Comparison of ENCODE assay signal across 15 cellular contexts in the genomic region with DNA sequence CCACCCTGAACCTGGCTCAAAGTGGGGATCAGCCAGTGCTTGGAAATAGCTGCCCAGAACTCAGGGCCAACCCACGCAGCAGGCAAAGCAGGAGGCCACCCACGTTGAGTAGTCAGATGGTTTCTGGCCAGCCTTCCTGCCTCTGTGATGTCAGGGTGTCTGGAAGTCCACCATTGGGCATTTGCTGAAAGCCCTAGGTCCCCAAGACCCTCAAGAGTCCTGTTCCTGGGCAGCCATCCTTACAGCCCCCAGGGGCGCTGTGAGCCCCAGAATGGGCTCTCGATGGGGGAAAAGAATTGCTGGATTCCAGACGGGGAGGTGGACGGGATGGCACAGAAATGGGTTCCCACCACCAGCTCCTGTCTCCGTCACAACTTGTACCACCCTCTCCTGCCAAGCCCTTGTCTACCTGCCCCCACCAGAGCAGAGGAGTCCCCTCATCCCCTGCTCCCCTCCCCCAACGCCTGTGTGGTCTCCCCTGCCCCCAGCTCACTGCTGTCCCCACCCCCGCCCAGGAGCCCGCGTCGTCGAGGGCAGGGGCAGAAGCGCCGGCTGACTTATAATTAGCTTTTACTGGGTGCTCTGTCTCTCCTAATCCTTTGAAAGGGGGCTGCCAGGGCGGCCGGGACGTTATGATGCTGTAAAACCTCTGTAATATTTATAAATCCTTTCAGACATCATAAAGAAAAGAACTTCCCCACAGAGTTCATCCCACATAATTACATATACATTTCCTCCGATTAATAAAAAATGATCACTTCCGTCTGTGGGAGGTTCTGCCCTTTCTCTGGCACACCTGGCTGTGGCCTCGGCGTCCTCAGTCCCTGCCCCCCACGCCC. TPM values are rescaled to one million over a fixed set of nuclear protein-coding genes. Genes with fewer than 3 reads are reported as not detected.
DNase-seq lines count a peak whose midpoint lies in the region; FAIRE-seq and TF ChIP-seq lines count a peak whose summit lies in the region.
"Had no signal": no experiment of that assay in that cellular context is flagged by ENCODE, and none has a peak within 500 bp of the region (broad histone marks: within the 10 kb centered on the region; RNA-seq: fewer than 3 reads in every experiment).

No MANE protein-coding gene starts in this region.

- peaks cover 2% of the 10 kb centered on the region for H3K4me1 ChIP-seq in mesendoderm (ENCODE audit: control insufficient read depth, low read depth, low read length)
- H3K4me1 ChIP-seq: body of pancreas had no signal

- H3K4ac ChIP-seq in mesendoderm (ENCODE audit: low read depth, low read length) = peak overlapping the region; percentile 64

- no peaks in the 10 kb centered on the region for H3K4me1 Mint-ChIP-seq in Calu3 (ENCODE audit: low read depth, unreplicated experiment)
- H3K4me1 Mint-ChIP-seq: activated CD4-positive, alpha-beta T cell treated with anti-CD3 and anti-CD28 coated beads for 36 hours; CD4-positive, CD25-positive, alpha-beta regulatory T cell; memory B cell had no signal

- no peak overlapping the region for H3K9ac ChIP-seq in mesendoderm (ENCODE audit: low read length)

- peak overlapping the region; percentile 2 for H3K56ac ChIP-seq in mesendoderm (ENCODE audit: low read length)

- no peak overlapping the region for H3K23ac ChIP-seq in mesendoderm (ENCODE audit: low read length)

- H4K5ac ChIP-seq in mesendoderm (ENCODE audit: low read length) = no peak overlapping the region

- TF ChIP-seq CTCF in AG09309 (IDR thresholded peaks at IDR 0.05; ENCODE audit: control insufficient read depth, insufficient read depth, low read depth, low read length, missing control alignments) = peak; percentile 34
- peak; percentile 27 for TF ChIP-seq CTCF in astrocyte of the spinal cord (IDR thresholded peaks at IDR 0.05; ENCODE audit: low read depth, low read length)
- no peak for TF ChIP-seq CTCF in Calu3 (IDR thresholded peaks at IDR 0.05; ENCODE audit: unreplicated experiment)

- in situ Hi-C loops in astrocyte of the spinal cord (cut with HindIII; ENCODE audit: low sequenced_read_pairs) = no loop called here

- no peak overlapping the region for H2BK5ac ChIP-seq in mesendoderm (ENCODE audit: low read length)

- H3K36me3 Mint-ChIP-seq in Calu3 (ENCODE audit: insufficient read depth, unreplicated experiment) = no peaks in the 10 kb centered on the region
- H3K36me3 Mint-ChIP-seq: CD4-positive, CD25-positive, alpha-beta regulatory T cell; memory B cell had no signal

- H3K4me3 ChIP-seq in AG09309 (ENCODE audit: control insufficient read depth, low read depth, low read length) = no peak overlapping the region
- no peak overlapping the region for H3K4me3 ChIP-seq in H7 (ENCODE audit: insufficient read depth, low read depth, low read length)
- no peak overlapping the region for H3K4me3 ChIP-seq in astrocyte of the spinal cord (ENCODE audit: low read depth, low read length)
- H3K4me3 ChIP-seq in mesendoderm (ENCODE audit: low read length) = no peak overlapping the region
- H3K4me3 ChIP-seq: body of pancreas had no signal

- H3K4me2 ChIP-seq in mesendoderm (ENCODE audit: low read length) = no peak overlapping the region

- H2AK5ac ChIP-seq in mesendoderm (ENCODE audit: low read length) = no peak overlapping the region

- intact Hi-C loops in Calu3 (cut with micrococcal nuclease; ENCODE audit: unreplicated experiment) = no loop called here

- H3K79me1 ChIP-seq in mesendoderm (ENCODE audit: low read length) = no peaks in the 10 kb centered on the region

- H3K9me3 Mint-ChIP-seq in Calu3 (ENCODE audit: low read depth, unreplicated experiment) = no peaks in the 10 kb centered on the region
- H3K9me3 Mint-ChIP-seq: CD4-positive, CD25-positive, alpha-beta regulatory T cell; memory B cell; stimulated activated naive CD8-positive, alpha-beta T cell treated with anti-CD3 and anti-CD28 coated beads, Interleukin-15, Interleukin-2, amounts not matched to agents 100 ng/mL and 50 ng/mL, for 24 hours had no signal

- no peak overlapping the region for H4K8ac ChIP-seq in mesendoderm (ENCODE audit: low read depth, low read length)

- no peak for DNase-seq in AG09309 (ENCODE audit: low read depth)
- peak; percentile 85 for DNase-seq in H7
- DNase-seq in astrocyte of the spinal cord (ENCODE audit: low read depth, low spot score) = no peak
- peak; percentile 47 for DNase-seq in mesendoderm
- DNase-seq in SIG-M5 (lab: John Stamatoyannopoulos, UW) = no peak
- DNase-seq in GM19239 (ENCODE audit: insufficient read length, low spot score) = no peak
- DNase-seq in DMS 273 treated with DMSO at 0.1 percent for 48 hours (lab: John Stamatoyannopoulos, UW) = no peak
- no peak for DNase-seq in Calu3
- DNase-seq: activated CD4-positive, alpha-beta T cell treated with anti-CD3 and anti-CD28 coated beads for 36 hours; body of pancreas; CD4-positive, CD25-positive, alpha-beta regulatory T cell; stimulated activated CD4-positive, alpha-beta T cell treated with anti-CD3 and anti-CD28 coated beads, Interleukin-4, amount 100 ng/mL, for 1 hour had no signal

- H3K18ac ChIP-seq in mesendoderm (ENCODE audit: low read length) = peak overlapping the region; percentile 46

- no peak overlapping the region for H3K27ac ChIP-seq in mesendoderm (ENCODE audit: low read depth, low read length)
- H3K27ac ChIP-seq: body of pancreas had no signal

- no peak overlapping the region for H2BK120ac ChIP-seq in mesendoderm (ENCODE audit: low read depth, low read length)

- no peak overlapping the region for H3K4me3 Mint-ChIP-seq in Calu3 (ENCODE audit: low read depth, unreplicated experiment)
- H3K4me3 Mint-ChIP-seq: activated CD4-positive, alpha-beta T cell treated with anti-CD3 and anti-CD28 coated beads for 36 hours; CD4-positive, CD25-positive, alpha-beta regulatory T cell; memory B cell; stimulated activated naive CD8-positive, alpha-beta T cell treated with anti-CD3 and anti-CD28 coated beads, Interleukin-15, Interleukin-2, amounts not matched to agents 100 ng/mL and 50 ng/mL, for 24 hours had no signal

- no peak overlapping the region for H3K27ac Mint-ChIP-seq in Calu3 (ENCODE audit: unreplicated experiment)
- H3K27ac Mint-ChIP-seq: activated CD4-positive, alpha-beta T cell treated with anti-CD3 and anti-CD28 coated beads for 36 hours; CD4-positive, CD25-positive, alpha-beta regulatory T cell; memory B cell; stimulated activated naive CD8-positive, alpha-beta T cell treated with anti-CD3 and anti-CD28 coated beads, Interleukin-15, Interleukin-2, amounts not matched to agents 100 ng/mL and 50 ng/mL, for 24 hours had no signal

- H2BK15ac ChIP-seq in mesendoderm (replicated peaks; ENCODE audit: low read depth) = no peak overlapping the region

- FAIRE-seq in GM19239 (lab: Jason Lieb, UNC) = no peak
- FAIRE-seq: endometrium had no signal

- CTCF ChIA-PET in Calu3 (lab: Charles Lee) = no interaction called here

- no TSS peak for BruUV-seq in Calu3 (replicated peaks; lab: Mats Ljungman, UMichigan)

- H3K27me3 Mint-ChIP-seq in Calu3 (ENCODE audit: unreplicated experiment) = peaks cover 34% of the 10 kb centered on the region
- H3K27me3 Mint-ChIP-seq: CD4-positive, CD25-positive, alpha-beta regulatory T cell had no signal

- H3K36me3 ChIP-seq in H7 (replicated peaks; ENCODE audit: control insufficient read depth, insufficient read depth, low read length) (no peaks in the 10 kb centered on the region), mesendoderm (ENCODE audit: control insufficient read depth, insufficient read depth, low read length) (no peaks in the 10 kb centered on the region)

- H3K79me2 ChIP-seq in mesendoderm (ENCODE audit: control insufficient read depth, insufficient read depth, low read length) = no peaks in the 10 kb centered on the region

- 100% methylated on average over 1 of the region's 23 CpGs for WGBS in mesendoderm (ENCODE audit: extremely low coverage, insufficient coverage, low lambda C conversion rate)

- H3K27me3 ChIP-seq in H7 (ENCODE audit: control insufficient read depth, insufficient read depth, low read length) (no peaks in the 10 kb centered on the region), mesendoderm (ENCODE audit: insufficient read depth, low read length, poor library complexity) (no peaks in the 10 kb centered on the region)
- H3K27me3 ChIP-seq: body of pancreas had no signal

RNA-seq across cellular contexts. Expression of a gene that starts 3.8 kb away (rescaled TPM):
- total RNA-seq in H7 (2014; rRNA removed; shearing (Covaris generic)) = not detected in 2 replicates
- polyA plus RNA-seq in mesendoderm (2013, experiment 1 of 2) = 3.1 TPM
- polyA plus RNA-seq in mesendoderm (2013, experiment 2 of 2) = 2.5 TPM
- total RNA-seq in Calu3 (2022) = not detected in 2 replicates
- total RNA-seq: activated CD4-positive, alpha-beta T cell treated with anti-CD3 and anti-CD28 coated beads for 36 hours; body of pancreas; CD4-positive, CD25-positive, alpha-beta regulatory T cell had no signal
- polyA plus RNA-seq: CD4-positive, CD25-positive, alpha-beta regulatory T cell had no signal

Comparison
In these comparisons a context has a peak if more than half of its experiments do, and no peak if none do; other contexts are left out.
1. DNase-seq: peak in H7 (single experiment) and mesendoderm (single experiment); none in AG09309 (single experiment), astrocyte of the spinal cord (single experiment), SIG-M5 (single experiment), GM19239 (single experiment), DMS 273 treated with DMSO at 0.1 percent for 48 hours (single experiment) and Calu3 (single experiment).